ENCODE assay signal across 9 cellular contexts in the genomic region with DNA sequence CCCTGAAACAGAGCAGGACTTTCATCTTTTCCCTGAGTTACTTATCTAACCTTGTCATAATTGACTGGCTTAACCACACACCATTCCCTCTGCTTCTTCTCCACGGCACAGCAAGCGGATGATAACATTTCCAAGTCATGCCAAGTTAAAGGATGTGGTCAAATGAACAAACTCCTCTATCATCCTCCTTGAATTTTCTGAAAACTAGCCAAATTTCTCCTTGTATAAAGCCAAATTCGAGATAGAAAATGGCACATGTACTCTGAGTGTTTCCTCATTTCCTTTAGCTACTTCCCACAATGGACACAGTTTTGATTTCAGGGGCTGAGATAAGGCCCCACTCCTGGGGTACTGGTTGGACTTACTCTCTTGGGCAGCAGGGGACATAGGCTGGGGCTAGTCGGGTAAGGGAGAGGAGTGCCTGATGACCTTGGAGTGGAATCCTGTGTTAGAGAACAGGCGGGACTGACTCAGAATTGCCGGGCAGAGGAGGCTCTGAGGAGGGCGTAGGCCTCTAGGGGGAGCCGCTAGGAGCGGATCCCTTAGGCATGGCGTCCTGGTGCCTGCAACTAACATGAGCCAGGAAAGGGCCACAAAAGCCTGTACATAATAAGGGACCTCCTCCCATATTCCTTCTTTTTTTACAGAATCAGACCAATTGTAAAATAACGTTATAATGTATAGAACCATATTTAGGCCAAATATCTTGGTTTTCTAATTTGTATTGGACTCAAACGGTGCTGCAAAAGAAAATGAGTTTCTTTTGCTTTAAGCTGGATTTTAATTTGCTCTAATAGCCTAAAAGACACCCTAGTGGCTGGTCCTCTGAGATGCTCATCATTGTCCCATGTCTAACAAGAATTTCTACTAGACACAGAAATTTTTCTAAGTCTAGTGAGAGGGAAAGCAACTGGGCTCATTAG. TPM values are rescaled to one million over a fixed set of nuclear protein-coding genes. Genes with fewer than 3 reads are reported as not detected.
DNase-seq lines count a peak whose midpoint lies in the region; ATAC-seq, FAIRE-seq and TF ChIP-seq lines count a peak whose summit lies in the region.
"Had no signal": no experiment of that assay in that cellular context is flagged by ENCODE, and none has a peak within 500 bp of the region (broad histone marks: within the 10 kb centered on the region; RNA-seq: fewer than 3 reads in every experiment).

No MANE protein-coding gene starts in this region.

- H4K20me1 ChIP-seq in IMR-90 (ENCODE audit: insufficient read depth, low read length): no peaks in the 10 kb centered on the region

- no peaks in the 10 kb centered on the region for H3K36me3 ChIP-seq in IMR-90 (ENCODE audit: control insufficient read depth, insufficient read depth, low read length)
- no peaks in the 10 kb centered on the region for H3K36me3 ChIP-seq in bronchial epithelial cell (ENCODE audit: control insufficient read depth, insufficient read depth, low read length)
- H3K36me3 ChIP-seq in mesenchymal stem cell (ENCODE audit: control insufficient read depth in 1 of 2, insufficient read depth in 2 of 2, low read depth in 1 of 2, low read length in 2 of 2): no peaks in the 10 kb centered on the region

- H3K4me3 Mint-ChIP-seq in activated naive CD4-positive, alpha-beta T cell treated with anti-CD3 and anti-CD28 coated beads, Interleukin-2, amount 10 ng/mL, durations not matched to agents 7 days and 5 days: no peak overlapping the region

- no peak overlapping the region for H2AK9ac ChIP-seq in IMR-90 (replicated peaks; ENCODE audit: low read depth, low read length, poor library complexity)

- FAIRE-seq in bronchial epithelial cell (lab: Jason Lieb, UNC): no peak

- dilution Hi-C loops in IMR-90 (cut with HindIII; ENCODE audit: low sequenced_read_pairs, unreplicated experiment): no loop called here

- H3K27me3 Mint-ChIP-seq in activated naive CD4-positive, alpha-beta T cell treated with anti-CD3 and anti-CD28 coated beads, Interleukin-2, amount 10 ng/mL, durations not matched to agents 7 days and 5 days: peaks cover 6% of the 10 kb centered on the region

- H3K27ac ChIP-seq in IMR-90 (ENCODE audit: insufficient read depth, low read length): no peak overlapping the region
- no peak overlapping the region for H3K27ac ChIP-seq in mesenchymal stem cell (ENCODE audit: low read length, poor library complexity, severe bottlenecking)
- H3K27ac ChIP-seq: epithelial cell of prostate had no signal

- DNase-seq in DMS53 (lab: John Stamatoyannopoulos, UW) (peak; percentile 64), IMR-90 (peak; percentile 38), bronchial epithelial cell (ENCODE audit: low read depth) (peak; percentile 22), mesenchymal stem cell (peak; percentile 30), NCI-H2196 treated with DMSO at 0.1 percent for 48 hours (lab: John Stamatoyannopoulos, UW; ENCODE audit: unreplicated experiment) (no peak)
- DNase-seq in activated naive CD4-positive, alpha-beta T cell treated with anti-CD3 and anti-CD28 coated beads, Interleukin-2, amount 10 ng/mL, durations not matched to agents 7 days and 5 days: no peak
- DNase-seq in activated naive CD4-positive, alpha-beta T cell treated with Interleukin-2 at 50 U/mL for 16 hours: no peak

- H3K9me3 ChIP-seq in IMR-90 (ENCODE audit: control insufficient read depth, insufficient read depth, low read length) (0 out of 2 replicates have a peak, but pooled peaks cover 3% of the 10 kb centered on the region), mesenchymal stem cell (ENCODE audit: control insufficient read depth, low read length) (no peaks in the 10 kb centered on the region)

- CTCF ChIA-PET in IMR-90 (lab: Yijun Ruan, JAX): interaction anchor here (0.6 kb wide), 1 partner anchor 51 kb away, joined by 3 read pairs; no protein-coding TSS in a partner anchor
- CTCF ChIA-PET in activated naive CD4-positive, alpha-beta T cell treated with anti-CD3 and anti-CD28 coated beads, Interleukin-2, amount 10 ng/mL, durations not matched to agents 7 days and 5 days (lab: Charles Lee): no interaction called here

- no peak overlapping the region for H2BK12ac ChIP-seq in mesenchymal stem cell (ENCODE audit: low read length in 2 of 2)

- H2BK5ac ChIP-seq in IMR-90 (ENCODE audit: low read depth, low read length, poor library complexity, severe bottlenecking) (no peak overlapping the region), mesenchymal stem cell (ENCODE audit: low read depth, low read length, poor library complexity, severe bottlenecking) (no peak overlapping the region)

- no peak overlapping the region for H3K56ac ChIP-seq in IMR-90 (ENCODE audit: extremely low read depth, insufficient read depth, low read length)

- H3K23ac ChIP-seq in IMR-90 (ENCODE audit: low read depth, low read length) (no peak overlapping the region), mesenchymal stem cell (ENCODE audit: low read length in 2 of 2) (no peak overlapping the region)

- H3K9me1 ChIP-seq in IMR-90 (ENCODE audit: insufficient read depth, low read length): no peaks in the 10 kb centered on the region

- H4K8ac ChIP-seq in IMR-90 (ENCODE audit: low read depth in 2 of 2, low read length in 2 of 2) (no peak overlapping the region), mesenchymal stem cell (ENCODE audit: low read length) (no peak overlapping the region)

- POLR2A ChIA-PET in IMR-90 (lab: Charles Lee; ENCODE audit: unreplicated experiment): no interaction called here

- peak; percentile 27; the same call in 1 of the 2 replicates for TF ChIP-seq RAD21 in IMR-90 (IDR thresholded peaks at IDR 0.05; ENCODE audit: low read length)

- H3K4me1 Mint-ChIP-seq in activated naive CD4-positive, alpha-beta T cell treated with anti-CD3 and anti-CD28 coated beads, Interleukin-2, amount 10 ng/mL, durations not matched to agents 7 days and 5 days: no peaks in the 10 kb centered on the region

- no peaks in the 10 kb centered on the region for H3K27me3 ChIP-seq in IMR-90 (ENCODE audit: control insufficient read depth, insufficient read depth, low read length)
- no peaks in the 10 kb centered on the region for H3K27me3 ChIP-seq in bronchial epithelial cell (ENCODE audit: control insufficient read depth, insufficient read depth, low read length)
- H3K27me3 ChIP-seq in mesenchymal stem cell (ENCODE audit: control insufficient read depth in 1 of 2, insufficient read depth in 1 of 2, low read length in 2 of 2): peaks cover 0 to 5% of the 10 kb centered on the region in 2 experiments

- H3K4me1 ChIP-seq in IMR-90 (ENCODE audit: control insufficient read depth, insufficient read depth, low read length) (no peaks in the 10 kb centered on the region), mesenchymal stem cell (ENCODE audit: control insufficient read depth, insufficient read depth, low read depth, low read length) (no peaks in the 10 kb centered on the region)

- peak overlapping the region; percentile 82 for H2AFZ ChIP-seq in IMR-90 (replicated peaks; ENCODE audit: low read length, poor library complexity)
- no peak overlapping the region for H2AFZ ChIP-seq in mesenchymal stem cell (ENCODE audit: low read depth, low read length)

- in situ Hi-C loops in IMR-90 (cut with MboI; ENCODE audit: low sequenced_read_pairs): no loop called here

- H2AK5ac ChIP-seq in IMR-90 (ENCODE audit: low read depth, low read length): no peak overlapping the region
- H2AK5ac ChIP-seq in mesenchymal stem cell (ENCODE audit: low read length, severe bottlenecking): no peak overlapping the region

- no peak overlapping the region for H3K14ac ChIP-seq in IMR-90 (replicated peaks; ENCODE audit: low read depth, low read length)
- no peak overlapping the region for H3K14ac ChIP-seq in mesenchymal stem cell (ENCODE audit: low read length in 2 of 2)

- peaks cover 8% of the 10 kb centered on the region for H3K9me3 Mint-ChIP-seq in activated naive CD4-positive, alpha-beta T cell treated with anti-CD3 and anti-CD28 coated beads, Interleukin-2, amount 10 ng/mL, durations not matched to agents 7 days and 5 days

- no peaks in the 10 kb centered on the region for H3K36me3 Mint-ChIP-seq in activated naive CD4-positive, alpha-beta T cell treated with anti-CD3 and anti-CD28 coated beads, Interleukin-2, amount 10 ng/mL, durations not matched to agents 7 days and 5 days

- peak; percentile 97 for ATAC-seq in IMR-90 (ENCODE audit: low read depth)
- no peak for ATAC-seq in GM19463 (IDR thresholded peaks at IDR 0.05; ENCODE audit: unreplicated experiment)

- H3K18ac ChIP-seq in IMR-90 (ENCODE audit: low read depth, low read length) (no peak overlapping the region), mesenchymal stem cell (ENCODE audit: low read depth in 1 of 2, low read length in 2 of 2) (no peak overlapping the region)

- H3K9ac ChIP-seq in IMR-90 (ENCODE audit: low read depth, low read length) (no peak overlapping the region), mesenchymal stem cell (ENCODE audit: low read length) (peak overlapping the region; percentile 63)

- H3K4me3 ChIP-seq in IMR-90 (ENCODE audit: insufficient read depth, low read depth, low read length) (no peak overlapping the region), bronchial epithelial cell (ENCODE audit: low read depth, low read length) (no peak overlapping the region), mesenchymal stem cell (ENCODE audit: insufficient read depth in 1 of 2, low read depth in 1 of 2, low read length in 2 of 2) (peak overlapping the region in 1 of 2 experiments; percentile 36)

- H2BK15ac ChIP-seq in IMR-90 (ENCODE audit: low read depth, low read length) (no peak overlapping the region), mesenchymal stem cell (ENCODE audit: low read depth, poor library complexity, severe bottlenecking) (no peak overlapping the region)

- H3K79me1 ChIP-seq in IMR-90 (ENCODE audit: low read depth in 1 of 2, low read length in 2 of 2) (no peaks in the 10 kb centered on the region), mesenchymal stem cell (replicated peaks; ENCODE audit: low read length, poor library complexity, severe bottlenecking) (no peaks in the 10 kb centered on the region)

- H4K91ac ChIP-seq in IMR-90 (ENCODE audit: insufficient read depth, low read depth, low read length) (no peak overlapping the region), mesenchymal stem cell (ENCODE audit: low read length) (no peak overlapping the region)

- no peak overlapping the region; the same call in 1 of the 2 replicates for H3K4me2 ChIP-seq in IMR-90 (ENCODE audit: low read depth, low read length)
- no peak overlapping the region for H3K4me2 ChIP-seq in mesenchymal stem cell (ENCODE audit: low read length, poor library complexity, severe bottlenecking)

- peak; percentile 47 for TF ChIP-seq CTCF in IMR-90 (conservative IDR thresholded peaks at IDR 0.05; ENCODE audit: low read depth, low read length)
- TF ChIP-seq CTCF in bronchial epithelial cell (IDR thresholded peaks at IDR 0.05; ENCODE audit: insufficient read depth, low read length, severe bottlenecking): peak; percentile 60

- no peak overlapping the region for H3K27ac Mint-ChIP-seq in activated naive CD4-positive, alpha-beta T cell treated with anti-CD3 and anti-CD28 coated beads, Interleukin-2, amount 10 ng/mL, durations not matched to agents 7 days and 5 days

- WGBS in IMR-90 (ENCODE audit: extremely low coverage in 2 of 2, insufficient read length in 1 of 2), 2 experiments: 13% methylated on average over 3 of the region's 12 CpGs; no CpG with 5 or more reads in 1 of the 2 experiments
- WGBS in mesenchymal stem cell: 55% methylated on average over 8 of the region's 12 CpGs

- TF ChIP-seq POLR2A in IMR-90 (IDR thresholded peaks at IDR 0.05; ENCODE audit: low read depth, low read length): no peak

- H2BK120ac ChIP-seq in IMR-90 (ENCODE audit: low read depth, low read length): no peak overlapping the region
- no peak overlapping the region for H2BK120ac ChIP-seq in mesenchymal stem cell (ENCODE audit: low read depth, low read length)

- intact Hi-C loops in IMR-90 (cut with micrococcal nuclease): no loop called here

- H3K4ac ChIP-seq in IMR-90 (ENCODE audit: low read depth, low read length) (no peak overlapping the region), mesenchymal stem cell (ENCODE audit: low read depth in 1 of 2, low read length in 2 of 2) (no peak overlapping the region)

- no peak overlapping the region for H2BK20ac ChIP-seq in IMR-90 (ENCODE audit: low read depth, low read length)

- no peak overlapping the region for H4K5ac ChIP-seq in IMR-90 (ENCODE audit: low read depth, low read length)

- no TSS peak for BruUV-seq in IMR-90 (replicated peaks; lab: Mats Ljungman, UMichigan)

RNA-seq across cellular contexts. Expression of a gene that starts 20.4 kb away (rescaled TPM):
- 13.1 and 14.3 TPM in 2 replicates for total RNA-seq in IMR-90 (2012; rRNA removed)
- polyA plus RNA-seq in IMR-90 (2012; rRNA removed): 7.4 and 8.4 TPM in 2 replicates
- 6.2 and 6.5 TPM in 2 replicates for polyA plus RNA-seq in IMR-90 (2012; cell fraction: cytosol; rRNA removed)
- polyA plus RNA-seq in IMR-90 (2012; cell fraction: nucleus; rRNA removed; ENCODE audit: low replicate concordance): 9.1 and 18.2 TPM in 2 replicates
- 15.7 and 17.1 TPM in 2 replicates for total RNA-seq in bronchial epithelial cell
- polyA plus RNA-seq in mesenchymal stem cell (2013, experiment 1 of 2): 5.4 TPM
- polyA plus RNA-seq in mesenchymal stem cell (2013, experiment 2 of 2): 5.0 TPM

Comparison
In these comparisons a context has a peak if more than half of its experiments do, and no peak if none do; other contexts are left out.
1. DNase-seq: peak in DMS53 (single experiment), IMR-90 (single experiment), bronchial epithelial cell (single experiment) and mesenchymal stem cell (single experiment); none in NCI-H2196 treated with DMSO at 0.1 percent for 48 hours (single experiment), activated naive CD4-positive, alpha-beta T cell treated with anti-CD3 and anti-CD28 coated beads, Interleukin-2, amount 10 ng/mL, durations not matched to agents 7 days and 5 days (single experiment) and activated naive CD4-positive, alpha-beta T cell treated with Interleukin-2 at 50 U/mL for 16 hours (single experiment).